Comparison of ENCODE assay signal across 9 cellular contexts in the genomic region with DNA sequence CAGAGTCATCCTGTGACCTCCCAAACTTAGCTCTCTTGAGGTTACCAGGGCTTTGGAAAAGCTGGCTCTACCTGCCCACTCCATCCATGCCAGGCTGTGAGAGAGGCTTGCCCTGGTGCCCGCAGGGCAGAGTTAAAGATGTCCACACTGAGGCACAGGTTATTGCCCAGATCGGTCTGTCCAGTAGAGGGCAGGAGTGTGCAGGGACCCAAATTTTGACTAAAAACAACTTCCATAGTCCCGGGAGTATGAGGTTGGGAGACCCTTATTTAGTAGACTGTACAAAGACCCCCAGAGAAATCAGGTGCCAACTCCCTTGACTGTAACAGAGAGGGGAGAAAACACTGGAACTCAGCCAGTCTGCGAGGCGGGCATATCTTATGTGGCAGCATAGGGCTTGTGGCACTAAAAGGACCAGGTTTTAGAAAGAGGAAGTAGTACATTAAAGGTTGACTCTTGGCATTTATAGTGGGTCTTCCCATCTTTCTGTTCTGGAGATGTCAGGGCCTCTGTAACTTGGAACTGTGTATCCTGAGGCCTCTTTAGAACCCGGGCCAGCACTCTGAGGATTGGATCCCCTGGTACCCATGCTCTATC. TPM values are rescaled to one million over a fixed set of nuclear protein-coding genes. Genes with fewer than 3 reads are reported as not detected.
DNase-seq lines count a peak whose midpoint lies in the region; ATAC-seq and TF ChIP-seq lines count a peak whose summit lies in the region.
"Had no signal": no experiment of that assay in that cellular context is flagged by ENCODE, and none has a peak within 500 bp of the region (broad histone marks: within the 10 kb centered on the region; RNA-seq: fewer than 3 reads in every experiment).

No MANE protein-coding gene starts in this region.

- H3K36me3 ChIP-seq in Panc1 (ENCODE audit: control insufficient read depth, insufficient read depth, low read length) = no peaks in the 10 kb centered on the region
- H3K36me3 ChIP-seq: SJSA1 had no signal

- no peak overlapping the region for H3K4me3 Mint-ChIP-seq in activated naive CD8-positive, alpha-beta T cell treated with anti-CD3 and anti-CD28 coated beads for 36 hours
- H3K4me3 Mint-ChIP-seq in stimulated activated memory B cell treated with anti-CD40 and anti-IgM and Interleukin-4, amounts not matched to agents 10 μg/mL and 1 μg/mL and 100 μg/mL, for 72 hours = peak overlapping the region; percentile 50

- TF ChIP-seq CTCF in GM13977 (IDR thresholded peaks at IDR 0.05; ENCODE audit: extremely low read depth, insufficient read depth, missing control alignments) (peak; percentile 81), Panc1 (IDR thresholded peaks at IDR 0.05) (peak; percentile 57)

- H3K27me3 Mint-ChIP-seq in activated naive CD8-positive, alpha-beta T cell treated with anti-CD3 and anti-CD28 coated beads for 36 hours = peaks cover 49% of the 10 kb centered on the region
- no peaks in the 10 kb centered on the region for H3K27me3 Mint-ChIP-seq in stimulated activated memory B cell treated with anti-CD40 and anti-IgM and Interleukin-4, amounts not matched to agents 10 μg/mL and 1 μg/mL and 100 μg/mL, for 72 hours

- H3K9me3 ChIP-seq in Panc1 (ENCODE audit: control insufficient read depth, insufficient read depth, low read depth, low read length) = no peaks in the 10 kb centered on the region
- H3K9me3 ChIP-seq: SJSA1 had no signal

- H3K4me1 ChIP-seq in Panc1 (ENCODE audit: control insufficient read depth, insufficient read depth, low read length) = no peaks in the 10 kb centered on the region

- no peaks in the 10 kb centered on the region for H3K36me3 Mint-ChIP-seq in activated naive CD8-positive, alpha-beta T cell treated with anti-CD3 and anti-CD28 coated beads for 36 hours
- peaks cover 5% of the 10 kb centered on the region for H3K36me3 Mint-ChIP-seq in stimulated activated memory B cell treated with anti-CD40 and anti-IgM and Interleukin-4, amounts not matched to agents 10 μg/mL and 1 μg/mL and 100 μg/mL, for 72 hours

- POLR2A ChIA-PET in Panc1 (lab: Charles Lee) = no interaction called here

- no peaks in the 10 kb centered on the region for H3K27me3 ChIP-seq in Panc1 (ENCODE audit: control insufficient read depth, insufficient read depth, low read length)
- H3K27me3 ChIP-seq: SJSA1 had no signal

- ATAC-seq in Panc1 = 0 out of 2 replicates have a peak, but pooled peaks have one; percentile 65
- peak; percentile 81 for ATAC-seq in stimulated activated memory B cell treated with anti-CD40 and anti-IgM and Interleukin-4, amounts not matched to agents 10 μg/mL and 1 μg/mL and 100 μg/mL, for 72 hours

- H3K9me3 Mint-ChIP-seq in activated naive CD8-positive, alpha-beta T cell treated with anti-CD3 and anti-CD28 coated beads for 36 hours = no peaks in the 10 kb centered on the region
- no peaks in the 10 kb centered on the region for H3K9me3 Mint-ChIP-seq in stimulated activated memory B cell treated with anti-CD40 and anti-IgM and Interleukin-4, amounts not matched to agents 10 μg/mL and 1 μg/mL and 100 μg/mL, for 72 hours

- CTCF ChIA-PET in Panc1 (lab: Charles Lee) = no interaction called here

- DNase-seq in GM13977 (ENCODE audit: low spot score) (peak; percentile 68), Panc1 (ENCODE audit: low read depth, low spot score) (no peak), iPS DF 4.7 (ENCODE audit: extremely low read depth, low spot score) (peak; percentile 28), NCI-H2107 treated with DMSO at 0.1 percent for 48 hours (lab: John Stamatoyannopoulos, UW; ENCODE audit: unreplicated experiment) (no peak), NCI-H1092 (lab: John Stamatoyannopoulos, UW) (no peak), mesenteric fat pad (ENCODE audit: low spot score) (no peak)
- peak; percentile 38 for DNase-seq in activated naive CD8-positive, alpha-beta T cell treated with anti-CD3 and anti-CD28 coated beads for 36 hours

- H3K4me3 ChIP-seq in Panc1 (ENCODE audit: low read depth in 2 of 2, low read length in 2 of 2) = no peak overlapping the region
- H3K4me3 ChIP-seq: SJSA1 had no signal

- intact Hi-C loops in Panc1 (cut with micrococcal nuclease; ENCODE audit: unreplicated experiment) = no loop called here

- no peak overlapping the region for H3K27ac Mint-ChIP-seq in activated naive CD8-positive, alpha-beta T cell treated with anti-CD3 and anti-CD28 coated beads for 36 hours
- peak overlapping the region; percentile 69 for H3K27ac Mint-ChIP-seq in stimulated activated memory B cell treated with anti-CD40 and anti-IgM and Interleukin-4, amounts not matched to agents 10 μg/mL and 1 μg/mL and 100 μg/mL, for 72 hours

- H3K4me1 Mint-ChIP-seq in activated naive CD8-positive, alpha-beta T cell treated with anti-CD3 and anti-CD28 coated beads for 36 hours = peaks cover 34% of the 10 kb centered on the region
- H3K4me1 Mint-ChIP-seq in stimulated activated memory B cell treated with anti-CD40 and anti-IgM and Interleukin-4, amounts not matched to agents 10 μg/mL and 1 μg/mL and 100 μg/mL, for 72 hours = peaks cover 18% of the 10 kb centered on the region

- no TSS peak for BruUV-seq in Panc1 (replicated peaks; lab: Mats Ljungman, UMichigan)

- in situ Hi-C loops in GM13977 (cut with MboI; ENCODE audit: low pct_unique_long_range_greater_than_20kb, low sequenced_read_pairs, unreplicated experiment) (loop anchor here (10.0 kb wide), 1 partner anchor 83 kb away; no protein-coding TSS in a partner anchor), Panc1 (cut with HindIII; ENCODE audit: low pct_unique_long_range_greater_than_20kb, low sequenced_read_pairs) (no loop called here)

- no peak overlapping the region for H3K27ac ChIP-seq in Panc1 (ENCODE audit: low read length)
- H3K27ac ChIP-seq: SJSA1 had no signal

RNA-seq across cellular contexts. Expression of a gene that starts 43.3 kb away (rescaled TPM):
- total RNA-seq in Panc1 (2021; ENCODE audit: unreplicated experiment) (not detected), mesenteric fat pad (not detected)
- polyA plus RNA-seq in Panc1 (2012; ENCODE audit: insufficient read length) = not detected
- total RNA-seq in activated naive CD8-positive, alpha-beta T cell treated with anti-CD3 and anti-CD28 coated beads for 36 hours = 1 to 10 TPM; 2.3 to 3.2 TPM
- total RNA-seq: SJSA1 had no signal

RNA-seq across cellular contexts. Expression of a gene that starts 58.3 kb away (rescaled TPM):
- total RNA-seq in Panc1 (2021; ENCODE audit: unreplicated experiment) (16.5 TPM), mesenteric fat pad (19.4 TPM)
- polyA plus RNA-seq in Panc1 (2012; ENCODE audit: insufficient read length) = 7.4 TPM
- total RNA-seq in activated naive CD8-positive, alpha-beta T cell treated with anti-CD3 and anti-CD28 coated beads for 36 hours = 10 to 100 TPM; 38.6 to 41.0 TPM

Comparison
In these comparisons a context has a peak if more than half of its experiments do, and no peak if none do; other contexts are left out.
1. DNase-seq: peak in GM13977 (single experiment), activated naive CD8-positive, alpha-beta T cell treated with anti-CD3 and anti-CD28 coated beads for 36 hours (single experiment) and iPS DF 4.7 (single experiment); none in Panc1 (single experiment), NCI-H2107 treated with DMSO at 0.1 percent for 48 hours (single experiment), NCI-H1092 (single experiment) and mesenteric fat pad (single experiment).